In the genomic region with DNA sequence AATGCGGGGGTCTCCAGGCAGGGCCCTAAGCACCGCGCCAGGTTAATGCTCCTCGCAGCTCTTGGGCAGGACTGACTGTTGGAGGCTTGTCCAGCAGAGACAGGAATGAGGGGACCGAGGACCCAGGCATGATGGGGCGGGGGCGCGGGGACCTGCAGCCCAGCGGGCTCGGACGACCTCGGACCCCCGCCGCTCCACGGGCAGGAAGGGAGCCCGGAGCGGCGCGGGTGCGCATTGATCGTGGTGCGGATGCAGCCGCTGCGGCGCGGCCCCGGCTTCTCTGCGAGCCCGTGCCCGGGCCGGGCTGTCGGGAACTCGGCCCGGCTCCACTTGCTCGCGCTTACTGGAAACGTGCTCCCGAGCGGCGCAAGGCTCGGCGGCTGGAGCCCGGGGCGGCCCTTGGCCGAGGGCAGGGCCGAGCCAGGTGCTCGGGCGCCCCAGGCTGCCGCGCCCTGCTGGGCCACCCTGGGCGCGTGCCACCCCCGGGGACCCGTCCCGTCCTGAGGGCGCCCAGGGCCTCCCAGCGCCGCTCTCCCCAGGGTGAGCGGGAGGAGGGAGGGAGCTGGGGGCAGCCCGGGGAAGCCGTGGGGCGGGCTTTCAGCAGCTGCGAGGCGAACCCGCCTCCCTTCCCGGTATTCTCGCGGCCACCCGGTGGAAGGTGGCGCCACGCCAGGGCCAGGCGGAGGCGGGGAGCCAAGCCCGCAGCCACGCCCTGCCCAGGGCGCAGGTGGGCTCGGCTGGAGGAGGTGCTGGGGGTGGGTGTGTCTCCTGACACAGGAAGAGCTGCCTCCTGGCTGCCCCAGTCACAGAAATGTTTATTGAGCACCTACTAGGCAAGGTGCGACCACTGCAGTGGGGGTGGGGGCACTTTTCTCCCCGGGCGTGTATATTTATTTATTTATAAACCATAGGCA, we compare ENCODE assay signal across 8 cellular contexts. TPM values are rescaled to one million over a fixed set of nuclear protein-coding genes. Genes with fewer than 3 reads are reported as not detected.
DNase-seq lines count a peak whose midpoint lies in the region; ATAC-seq and TF ChIP-seq lines count a peak whose summit lies in the region.

No MANE protein-coding gene starts in this region.

- peaks cover 7% of the 10 kb centered on the region in 2 donors for H3K4me1 Mint-ChIP-seq in immature natural killer cell

- H3K36me3 ChIP-seq in brain microvascular endothelial cell (replicated peaks): no peaks in the 10 kb centered on the region

- H3K36me3 Mint-ChIP-seq in immature natural killer cell: peaks cover 0 to 3% (median 0%) of the 10 kb centered on the region in 3 donors

- in situ Hi-C loops in brain microvascular endothelial cell (cut with HindIII; ENCODE audit: low pct_ligation_motif_present, low sequenced_read_pairs): no loop called here

- peak overlapping the region; percentile 40 for H3K4me3 ChIP-seq in brain microvascular endothelial cell (ENCODE audit: low read depth, low read length)

- no peaks in the 10 kb centered on the region for H3K27me3 ChIP-seq in brain microvascular endothelial cell (replicated peaks)

- H3K4me3 Mint-ChIP-seq in immature natural killer cell: peak overlapping the region in 4 of 5 donors; percentile 33 to 56 (median 39)

- no peak for TF ChIP-seq CTCF in brain microvascular endothelial cell (IDR thresholded peaks at IDR 0.05; ENCODE audit: low read depth, low read length, missing control alignments)

- peaks cover 3 to 12% (median 8%) of the 10 kb centered on the region in 3 donors for H3K27me3 Mint-ChIP-seq in immature natural killer cell (ENCODE audit: low read depth in 3 of 3)

- no peak for ATAC-seq in GM21515 (IDR thresholded peaks at IDR 0.05; ENCODE audit: unreplicated experiment)

- no peaks in the 10 kb centered on the region for H3K9me3 Mint-ChIP-seq in immature natural killer cell

- DNase-seq in SKM-1 treated with dmso at 0.1 percent for 144 hours (lab: John Stamatoyannopoulos, UW; ENCODE audit: unreplicated experiment) (peak; percentile 20), SKM-1 (lab: John Stamatoyannopoulos, UW; ENCODE audit: unreplicated experiment) (no peak), NCI-H146 treated with DMSO at 0.1 percent for 48 hours (lab: John Stamatoyannopoulos, UW; ENCODE audit: unreplicated experiment) (peak; percentile 80), T1000 (lab: John Stamatoyannopoulos, UW) (peak; percentile 42), brain microvascular endothelial cell (peak; percentile 41), immature natural killer cell (peak in 1 of 3 donors; percentile 13)
- peak; percentile 26 to 39 for DNase-seq in stimulated activated CD4-positive, alpha-beta T cell treated with anti-CD3 and anti-CD28 coated beads, Interleukin-1b, Interleukin-23, amount 100 ng/mL, for 1 hour (ENCODE audit: low read depth in 2 of 2)

- H3K27ac ChIP-seq in brain microvascular endothelial cell: peak overlapping the region; percentile 14

- no peak overlapping the region for H3K27ac Mint-ChIP-seq in immature natural killer cell

RNA-seq across cellular contexts. Expression of a gene that starts 45.9 kb away (rescaled TPM):
- 10 to 100 TPM in 2 of 3 donors, 1 to 10 TPM in 1; 9.0 to 15.4 (median 10.6) TPM for polyA plus RNA-seq in immature natural killer cell
